Comparison of ENCODE assay signal across 15 cellular contexts in the genomic region with DNA sequence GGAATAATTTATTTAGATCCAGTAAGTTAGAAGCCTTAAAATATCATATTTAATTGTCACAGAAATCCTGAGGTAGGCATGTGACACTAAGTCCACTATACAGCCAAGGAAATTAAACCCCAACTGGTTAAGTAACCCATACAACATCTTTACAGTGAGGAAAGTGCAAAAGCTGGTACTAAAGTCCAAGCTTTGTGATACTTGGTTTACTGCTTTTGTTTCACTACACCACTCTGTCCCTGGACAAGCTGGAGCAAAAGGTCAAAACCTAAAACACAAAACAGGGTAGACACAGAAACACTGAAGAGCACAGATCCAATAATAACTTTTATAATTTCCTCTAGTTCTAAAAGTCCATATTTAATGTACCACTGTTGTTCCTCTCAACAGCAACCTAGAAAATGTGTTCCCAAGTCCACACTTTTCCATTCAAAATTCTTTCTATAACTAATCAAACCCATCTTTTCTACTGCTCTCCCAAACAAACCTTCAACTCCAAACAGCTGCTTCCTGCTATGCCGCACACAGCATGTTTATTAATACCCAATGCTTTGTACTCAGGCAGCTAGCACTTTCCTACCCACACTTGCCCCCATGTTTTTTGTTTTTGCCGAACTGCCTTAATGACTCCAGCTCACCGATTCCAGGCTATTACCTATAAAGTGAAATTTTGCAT.
A peak's percentile ranks its signal among the peaks of the same experiment; 100 is the strongest.
DNase-seq lines count a peak whose midpoint lies in the region; ATAC-seq and TF ChIP-seq lines count a peak whose summit lies in the region.
"Had no signal": no experiment of that assay in that cellular context is flagged by ENCODE, and none has a peak within 500 bp of the region (broad histone marks: within the 10 kb centered on the region; RNA-seq: fewer than 3 reads in every experiment).

No MANE protein-coding gene starts in this region.

- no peaks in the 10 kb centered on the region for H3K27me3 Mint-ChIP-seq in activated CD8-positive, alpha-beta T cell treated with anti-CD3 and anti-CD28 coated beads for 36 hours
- H3K27me3 Mint-ChIP-seq in activated CD8-positive, alpha-beta T cell treated with anti-CD3 and anti-CD28 coated beads, Interleukin-2, amount 10 ng/mL, durations not matched to agents 7 days and 5 days (ENCODE audit: low read depth): no peaks in the 10 kb centered on the region

- H3K4me1 Mint-ChIP-seq in activated CD8-positive, alpha-beta T cell treated with anti-CD3 and anti-CD28 coated beads for 36 hours (ENCODE audit: low read depth): peaks cover 79% of the 10 kb centered on the region
- peaks cover 66% of the 10 kb centered on the region for H3K4me1 Mint-ChIP-seq in activated CD8-positive, alpha-beta T cell treated with anti-CD3 and anti-CD28 coated beads, Interleukin-2, amount 10 ng/mL, durations not matched to agents 7 days and 5 days (ENCODE audit: low read depth)

- peaks cover 6% of the 10 kb centered on the region for H3K36me3 Mint-ChIP-seq in activated CD8-positive, alpha-beta T cell treated with anti-CD3 and anti-CD28 coated beads for 36 hours (ENCODE audit: low read depth)
- H3K36me3 Mint-ChIP-seq in activated CD8-positive, alpha-beta T cell treated with anti-CD3 and anti-CD28 coated beads, Interleukin-2, amount 10 ng/mL, durations not matched to agents 7 days and 5 days (ENCODE audit: low read depth): peaks cover 3% of the 10 kb centered on the region

- peak overlapping the region; percentile 47 for H3K27ac Mint-ChIP-seq in activated CD8-positive, alpha-beta T cell treated with anti-CD3 and anti-CD28 coated beads for 36 hours
- no peak overlapping the region for H3K27ac Mint-ChIP-seq in activated CD8-positive, alpha-beta T cell treated with anti-CD3 and anti-CD28 coated beads, Interleukin-2, amount 10 ng/mL, durations not matched to agents 7 days and 5 days

- H3K9me3 Mint-ChIP-seq in activated CD8-positive, alpha-beta T cell treated with anti-CD3 and anti-CD28 coated beads for 36 hours: no peaks in the 10 kb centered on the region
- no peaks in the 10 kb centered on the region for H3K9me3 Mint-ChIP-seq in activated CD8-positive, alpha-beta T cell treated with anti-CD3 and anti-CD28 coated beads, Interleukin-2, amount 10 ng/mL, durations not matched to agents 7 days and 5 days (ENCODE audit: insufficient read depth)

- POLR2A ChIA-PET in activated CD8-positive, alpha-beta T cell treated with anti-CD3 and anti-CD28 coated beads for 36 hours (lab: Charles Lee): no interaction called here
- POLR2A ChIA-PET in activated CD8-positive, alpha-beta T cell treated with anti-CD3 and anti-CD28 coated beads, Interleukin-2, amount 10 ng/mL, durations not matched to agents 7 days and 5 days (lab: Charles Lee): interaction anchor here (0.9 to 1.1 kb wide), 2 partner anchors 10 to 14 kb away, joined by 3 read pairs; no protein-coding TSS in a partner anchor

- no peak for TF ChIP-seq CTCF in activated CD8-positive, alpha-beta T cell treated with anti-CD3 and anti-CD28 coated beads for 36 hours (IDR thresholded peaks at IDR 0.05)

- ATAC-seq in activated CD8-positive, alpha-beta T cell treated with anti-CD3 and anti-CD28 coated beads for 36 hours: no peak
- no peak for ATAC-seq in activated CD8-positive, alpha-beta T cell treated with anti-CD3 and anti-CD28 coated beads, Interleukin-2, amount 10 ng/mL, durations not matched to agents 7 days and 5 days
- ATAC-seq in left lobe of liver: peak; percentile 69
- no peak for ATAC-seq in GM21737 (IDR thresholded peaks at IDR 0.05; ENCODE audit: unreplicated experiment)

- intact Hi-C loops in activated CD8-positive, alpha-beta T cell treated with anti-CD3 and anti-CD28 coated beads for 36 hours (cut with micrococcal nuclease): no loop called here
- intact Hi-C loops in head of caudate nucleus (cut with DNase I): no loop called here

- H3K4me3 Mint-ChIP-seq in activated CD8-positive, alpha-beta T cell treated with anti-CD3 and anti-CD28 coated beads for 36 hours: no peak overlapping the region
- H3K4me3 Mint-ChIP-seq in activated CD8-positive, alpha-beta T cell treated with anti-CD3 and anti-CD28 coated beads, Interleukin-2, amount 10 ng/mL, durations not matched to agents 7 days and 5 days: no peak overlapping the region

- no peak for DNase-seq in activated CD8-positive, alpha-beta T cell treated with anti-CD3 and anti-CD28 coated beads for 36 hours
- DNase-seq in activated CD8-positive, alpha-beta T cell treated with anti-CD3 and anti-CD28 coated beads, Interleukin-2, amount 10 ng/mL, durations not matched to agents 7 days and 5 days: no peak
- DNase-seq in SHP77 treated with DMSO at 0.1 percent for 48 hours (lab: John Stamatoyannopoulos, UW): peak; percentile 67
- no peak for DNase-seq in left lobe of liver (ENCODE audit: low spot score)
- peak; percentile 32 for DNase-seq in pulmonary artery endothelial cell (ENCODE audit: low read depth, low spot score)
- no peak for DNase-seq in head of caudate nucleus
- no peak for DNase-seq in AG08395 (ENCODE audit: low spot score)
- DNase-seq: ACHN; activated CD8-positive, alpha-beta memory T cell treated with anti-CD3 and anti-CD28 coated beads, Interleukin-2, amount 50 U/mL, for 4 hours; aorta; hypothalamus; NCI-H1930; spleen; T-helper 9 cell had no signal

- CTCF ChIA-PET in activated CD8-positive, alpha-beta T cell treated with anti-CD3 and anti-CD28 coated beads for 36 hours (lab: Charles Lee): interaction anchor here (0.7 to 1.9 kb wide), 5 partner anchors 8 to 49 kb away, joined by 3 to 7 read pairs (median 4); no protein-coding TSS in a partner anchor
- CTCF ChIA-PET in activated CD8-positive, alpha-beta T cell treated with anti-CD3 and anti-CD28 coated beads, Interleukin-2, amount 10 ng/mL, durations not matched to agents 7 days and 5 days (lab: Charles Lee): interaction anchor here (0.8 to 1.7 kb wide), 4 partner anchors 8 to 126 kb away, joined by 3 to 8 read pairs (median 3); no protein-coding TSS in a partner anchor

Comparison
In these comparisons a context has a peak if more than half of its experiments do, and no peak if none do; other contexts are left out.
1. DNase-seq: peak in SHP77 treated with DMSO at 0.1 percent for 48 hours (single experiment) and pulmonary artery endothelial cell (single experiment); none in activated CD8-positive, alpha-beta T cell treated with anti-CD3 and anti-CD28 coated beads for 36 hours (single experiment), activated CD8-positive, alpha-beta T cell treated with anti-CD3 and anti-CD28 coated beads, Interleukin-2, amount 10 ng/mL, durations not matched to agents 7 days and 5 days (single experiment), left lobe of liver (single experiment), head of caudate nucleus (0 of 42) and AG08395 (single experiment).